ENCODE assay signal across 1 cellular context in genomic region chr7:16776053-16776452, GRCh38.
TF ChIP-seq lines count a peak whose summit lies in the region.

No MANE protein-coding gene starts in this region.

TF ChIP-seq in H1, 55 proteins besides CTCF, POLR2A, EP300 and RAD21:
- no peak for TF ChIP-seq SP1 (IDR thresholded peaks at IDR 0.05; ENCODE audit: low read depth, low read length)
- no peak for TF ChIP-seq NRF1 (IDR thresholded peaks at IDR 0.05; ENCODE audit: low read depth, low read length)
- TF ChIP-seq EZH2 (IDR thresholded peaks at IDR 0.05; ENCODE audit: low read depth, low read length, severe bottlenecking), result no peak
- no peak for TF ChIP-seq GABPA (IDR thresholded peaks at IDR 0.05; ENCODE audit: borderline replicate concordance, insufficient read depth, low read length)
- no peak for TF ChIP-seq PHF8 (conservative IDR thresholded peaks at IDR 0.05; ENCODE audit: low read depth, low read length)
- TF ChIP-seq USF2 (IDR thresholded peaks at IDR 0.05; ENCODE audit: low read length), result no peak
